Comparison of ENCODE assay signal across 22 cellular contexts in the genomic region with DNA sequence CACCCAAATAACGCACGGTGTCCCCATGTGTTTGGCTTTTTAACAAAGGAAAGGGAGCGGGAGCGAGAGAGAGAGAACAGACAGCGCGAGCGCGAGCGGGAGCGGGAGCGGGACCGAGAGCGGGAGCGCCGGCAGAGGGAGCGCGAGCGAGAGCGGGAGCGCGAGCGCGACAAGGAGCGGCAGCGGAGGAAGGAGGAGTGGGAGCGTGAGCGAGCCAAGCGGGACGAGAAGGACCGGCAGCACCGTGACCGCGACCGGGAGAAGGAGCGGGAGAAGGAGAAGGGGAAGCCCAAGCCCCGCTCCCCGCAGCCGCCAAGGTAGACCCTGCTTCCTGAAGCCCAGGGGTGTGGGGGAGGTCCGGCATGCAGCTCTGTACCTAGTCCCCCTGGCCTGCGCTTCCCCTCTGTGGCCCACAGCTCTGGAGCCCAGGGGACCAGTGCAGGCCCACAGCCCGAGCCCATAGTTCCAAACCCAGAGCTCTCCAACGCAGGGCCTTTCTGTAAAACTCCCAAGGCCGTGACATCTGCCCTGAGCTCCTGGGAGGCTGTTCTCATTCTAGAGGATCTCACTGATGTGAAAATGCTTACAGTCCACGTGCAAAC. TPM values are rescaled to one million over a fixed set of nuclear protein-coding genes. Genes with fewer than 3 reads are reported as not detected.
DNase-seq lines count a peak whose midpoint lies in the region; TF ChIP-seq lines count a peak whose summit lies in the region.
"Had no signal": no experiment of that assay in that cellular context is flagged by ENCODE, and none has a peak within 500 bp of the region (broad histone marks: within the 10 kb centered on the region; RNA-seq: fewer than 3 reads in every experiment).

No MANE protein-coding gene starts in this region.

- H2BK20ac ChIP-seq in H9 (ENCODE audit: low read depth, low read length, poor library complexity, severe bottlenecking), result no peak overlapping the region

- H3K4me2 ChIP-seq in H9 (ENCODE audit: insufficient read depth, insufficient read length, low read length), result peak overlapping the region; percentile 40

- peak overlapping the region; percentile 23 for H3K18ac ChIP-seq in H9 (ENCODE audit: insufficient read length, low read depth, low read length)

- H4K91ac ChIP-seq in H9 (ENCODE audit: insufficient read length, low read depth, low read length), result no peak overlapping the region

- no peaks in the 10 kb centered on the region for H3K23me2 ChIP-seq in H9 (ENCODE audit: insufficient read length, low read depth, low read length, poor library complexity, severe bottlenecking)

- H3T11ph ChIP-seq in H9 (ENCODE audit: low read length), result no peak overlapping the region

- no peak overlapping the region for H2AFZ ChIP-seq in H9 (ENCODE audit: low read length)

- no peak overlapping the region for H2BK15ac ChIP-seq in H9 (ENCODE audit: low read depth, low read length)

- no peak overlapping the region for H3K56ac ChIP-seq in H9 (ENCODE audit: insufficient read length, low read depth, low read length)

- no peaks in the 10 kb centered on the region for H3K27me3 ChIP-seq in H9 (ENCODE audit: insufficient read depth, low read length)

- H2AK5ac ChIP-seq in H9 (ENCODE audit: insufficient read length, low read length), result no peak overlapping the region

- no peaks in the 10 kb centered on the region for H3K9me3 ChIP-seq in H9 (ENCODE audit: control insufficient read depth, low read depth, low read length)

- TF ChIP-seq CTCF in H9 (conservative IDR thresholded peaks at IDR 0.05) (no peak), mesothelial cell of epicardium (IDR thresholded peaks at IDR 0.05; ENCODE audit: unreplicated experiment) (no peak)

- H4K8ac ChIP-seq in H9 (replicated peaks; ENCODE audit: insufficient read length, low read depth, low read length), result no peak overlapping the region

- peak; percentile 56 for DNase-seq in H9
- DNase-seq in cerebellum (ENCODE audit: low spot score), result peak; percentile 72
- DNase-seq in iPS-NIHi7 (ENCODE audit: extremely low spot score), result peak; percentile 86
- peak; percentile 79 for DNase-seq in retina
- no peak for DNase-seq in mesothelial cell of epicardium (ENCODE audit: low spot score in 2 of 2, unreplicated experiment in 2 of 2)
- no peak for DNase-seq in stimulated activated naive CD4-positive, alpha-beta T cell (lab: John Stamatoyannopoulos, UW)
- DNase-seq in midbrain (lab: John Stamatoyannopoulos, UW), result no peak
- no peak for DNase-seq in UCSD-AML1 (lab: John Stamatoyannopoulos, UW; ENCODE audit: unreplicated experiment)
- DNase-seq: activated gamma-delta T cell; CD4-positive, CD25-positive, alpha-beta regulatory T cell; DMS 273 treated with DMSO at 0.1 percent for 48 hours; KG1; kidney; NCI-H187; occipital lobe; T-helper 2 cell; WERI-Rb-1 had no signal

- H3K79me2 ChIP-seq in H9 (ENCODE audit: insufficient read depth, low read length), result no peaks in the 10 kb centered on the region

- no peak overlapping the region for H3K4ac ChIP-seq in H9 (ENCODE audit: low read depth, low read length)

- no peak overlapping the region for H2BK12ac ChIP-seq in H9 (ENCODE audit: insufficient read length, low read depth, low read length)

- no peaks in the 10 kb centered on the region for H3K79me1 ChIP-seq in H9 (ENCODE audit: insufficient read depth, low read depth, low read length, poor library complexity, severe bottlenecking)

- no peaks in the 10 kb centered on the region; the same call in 1 of the 2 replicates for H3K4me1 ChIP-seq in H9 (ENCODE audit: insufficient read depth, low read length)

- H4K5ac ChIP-seq in H9 (ENCODE audit: insufficient read length, low read depth, low read length), result no peak overlapping the region

- H4K20me1 ChIP-seq in H9 (ENCODE audit: control insufficient read depth, insufficient read depth, insufficient read length), result no peaks in the 10 kb centered on the region

- H2BK120ac ChIP-seq in H9 (ENCODE audit: low read depth, low read length, poor library complexity, severe bottlenecking), result no peak overlapping the region

- no peak overlapping the region for H3K23ac ChIP-seq in H9 (ENCODE audit: insufficient read length, low read depth, low read length)

- H3K4me1 Mint-ChIP-seq in H9 (peaks cover 0 to 13% of the 10 kb centered on the region in 2 experiments; a peak in 2 of 4 replicates), mesothelial cell of epicardium (no peaks in the 10 kb centered on the region)

- no peak overlapping the region for H2BK5ac ChIP-seq in H9 (ENCODE audit: insufficient read length, low read length)

- WGBS in H9 (ENCODE audit: extremely low coverage, insufficient read length, low lambda C conversion rate), result no CpG with 5 or more reads among the region's 44 CpGs

- H3K27ac Mint-ChIP-seq in H9, result peak overlapping the region in 1 of 3 experiments; percentile 42; a peak in 4 of 7 replicates
- no peak overlapping the region for H3K27ac Mint-ChIP-seq in mesothelial cell of epicardium

- H3K27ac ChIP-seq in H9 (ENCODE audit: insufficient read length, low read depth, low read length), result no peak overlapping the region
- H3K27ac ChIP-seq: epithelial cell of prostate, RWPE1, SK-N-MC, WERI-Rb-1 had no signal

- H3K36me3 Mint-ChIP-seq in H9 (ENCODE audit: insufficient read depth in 1 of 3, low read depth in 3 of 3), result peaks cover 14 to 70% (median 50%) of the 10 kb centered on the region in 3 experiments
- peaks cover 25% of the 10 kb centered on the region for H3K36me3 Mint-ChIP-seq in mesothelial cell of epicardium

- H3K4me3 Mint-ChIP-seq in H9, result peak overlapping the region in 1 of 2 experiments; percentile 73; a peak in 3 of 5 replicates
- no peak overlapping the region for H3K4me3 Mint-ChIP-seq in mesothelial cell of epicardium

- no peak overlapping the region; the same call in 1 of the 2 replicates for H3K14ac ChIP-seq in H9 (ENCODE audit: insufficient read depth, low read length)

- H3K27me3 Mint-ChIP-seq in H9 (ENCODE audit: low read depth), result no peaks in the 10 kb centered on the region
- H3K27me3 Mint-ChIP-seq in mesothelial cell of epicardium (ENCODE audit: low read depth), result no peaks in the 10 kb centered on the region
- H3K27me3 Mint-ChIP-seq: CD4-positive, CD25-positive, alpha-beta regulatory T cell had no signal

- peak overlapping the region; percentile 36 for H3K9ac ChIP-seq in H9 (ENCODE audit: extremely low read depth, insufficient read length, low read length)

- H3K9me3 Mint-ChIP-seq in H9 (no peaks in the 10 kb centered on the region), mesothelial cell of epicardium (no peaks in the 10 kb centered on the region)
- H3K9me3 Mint-ChIP-seq: CD4-positive, CD25-positive, alpha-beta regulatory T cell had no signal

RNA-seq across cellular contexts. Expression of a gene that starts 27.1 kb away (rescaled TPM):
- total RNA-seq in H9 (2021), result 0.29 and 0.31 TPM in 2 replicates
- total RNA-seq in cerebellum, result not detected
- total RNA-seq in mesothelial cell of epicardium, result 0.23 TPM in 1 of 3 replicates, not detected in the others
- total RNA-seq: dermis microvascular lymphatic vessel endothelial cell, kidney, lung, occipital lobe had no signal

RNA-seq across cellular contexts. Expression of a gene that starts 39.5 kb away (rescaled TPM):
- total RNA-seq in H9 (2021) (153 and 160 TPM in 2 replicates), cerebellum (23.3 TPM), mesothelial cell of epicardium (116 to 127 TPM (median 121 TPM) in 3 replicates)

RNA-seq across cellular contexts. Expression of a gene that starts 41.1 kb away (rescaled TPM):
- 69.7 and 78.2 TPM in 2 replicates for total RNA-seq in H9 (2021)
- 17.9 TPM for total RNA-seq in cerebellum
- 59.9 to 64.9 TPM (median 62.2 TPM) in 3 replicates for total RNA-seq in mesothelial cell of epicardium

RNA-seq across cellular contexts. Expression of a gene that starts 51.6 kb away (rescaled TPM):
- total RNA-seq in H9 (2021) (53.2 and 57.1 TPM in 2 replicates), cerebellum (24.1 TPM), mesothelial cell of epicardium (59.5 to 67.2 TPM (median 64.0 TPM) in 3 replicates)

Comparison
In these comparisons a context has a peak if more than half of its experiments do, and no peak if none do; other contexts are left out.
1. DNase-seq: peak in H9 (single experiment), cerebellum (single experiment), iPS-NIHi7 (single experiment) and retina (single experiment); none in mesothelial cell of epicardium (0 of 2), stimulated activated naive CD4-positive, alpha-beta T cell (0 of 6), midbrain (single experiment) and UCSD-AML1 (single experiment).